Comparison of ENCODE assay signal across 1 cellular context in the genomic region with DNA sequence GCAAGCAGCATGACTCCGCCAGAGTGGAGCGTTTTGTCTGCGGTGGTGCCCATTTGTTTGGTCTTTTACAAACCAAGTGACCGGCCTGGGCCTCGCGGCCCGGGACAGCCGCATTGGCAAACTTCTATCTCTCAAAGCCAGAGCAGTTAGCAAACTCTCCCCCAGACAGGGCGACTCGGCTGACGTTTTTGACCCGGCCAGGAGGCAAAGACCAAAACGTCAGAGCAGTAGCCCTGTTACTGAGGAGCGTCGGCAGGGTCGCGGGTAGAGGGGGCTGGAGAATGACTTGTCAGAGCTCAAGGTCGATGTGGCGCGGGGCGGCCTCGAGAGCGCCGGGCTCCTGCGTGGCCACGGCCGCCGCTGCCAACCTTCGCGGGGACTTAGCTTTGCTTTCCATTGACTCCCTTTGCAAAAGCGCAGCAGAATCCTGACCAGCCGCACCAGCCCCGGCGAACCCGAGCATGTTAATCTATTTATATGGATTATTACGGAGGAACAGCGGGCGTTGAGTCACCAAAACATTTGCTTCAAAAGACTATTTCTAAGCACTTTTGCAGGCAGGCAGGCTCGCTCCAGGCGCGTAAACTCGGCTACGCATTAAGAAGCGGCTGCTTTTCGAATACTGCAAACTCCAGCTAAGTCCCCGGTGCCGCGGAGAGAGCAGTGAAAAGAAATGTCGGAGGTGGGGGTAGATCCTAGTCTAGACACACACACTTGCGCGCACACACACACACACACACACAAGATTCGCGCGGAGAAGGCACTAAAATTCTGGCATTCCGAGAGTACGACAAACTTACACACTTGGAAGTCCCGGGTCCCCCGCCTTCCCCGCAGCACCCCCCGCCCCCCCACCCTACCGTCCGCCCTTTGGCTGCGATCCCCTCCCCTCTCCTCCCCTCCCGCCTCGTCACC.
TF ChIP-seq lines count a peak whose summit lies in the region.

No MANE protein-coding gene starts in this region.

TF ChIP-seq in A549, 52 proteins besides CTCF, POLR2A, EP300 and RAD21 (continued from another document):
- TF ChIP-seq, protein P1, sequence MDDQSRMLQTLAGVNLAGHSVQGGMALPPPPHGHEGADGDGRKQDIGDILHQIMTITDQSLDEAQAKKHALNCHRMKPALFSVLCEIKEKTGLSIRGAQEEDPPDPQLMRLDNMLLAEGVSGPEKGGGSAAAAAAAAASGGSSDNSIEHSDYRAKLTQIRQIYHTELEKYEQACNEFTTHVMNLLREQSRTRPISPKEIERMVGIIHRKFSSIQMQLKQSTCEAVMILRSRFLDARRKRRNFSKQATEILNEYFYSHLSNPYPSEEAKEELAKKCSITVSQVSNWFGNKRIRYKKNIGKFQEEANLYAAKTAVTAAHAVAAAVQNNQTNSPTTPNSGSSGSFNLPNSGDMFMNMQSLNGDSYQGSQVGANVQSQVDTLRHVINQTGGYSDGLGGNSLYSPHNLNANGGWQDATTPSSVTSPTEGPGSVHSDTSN (IDR thresholded peaks at IDR 0.05) = no peak
- TF ChIP-seq FOSL2 (IDR thresholded peaks at IDR 0.05) (no peak), FOSL2 (CRISPR knock-in tag; IDR thresholded peaks at IDR 0.05) (0 out of 2 replicates have a peak, but pooled peaks have one; percentile 23), RARB (CRISPR knock-in tag; IDR thresholded peaks at IDR 0.05) (no peak), SMC3 (IDR thresholded peaks at IDR 0.05) (0 out of 3 replicates have a peak, but pooled peaks have one; percentile 6)
- TF ChIP-seq, protein P2, sequence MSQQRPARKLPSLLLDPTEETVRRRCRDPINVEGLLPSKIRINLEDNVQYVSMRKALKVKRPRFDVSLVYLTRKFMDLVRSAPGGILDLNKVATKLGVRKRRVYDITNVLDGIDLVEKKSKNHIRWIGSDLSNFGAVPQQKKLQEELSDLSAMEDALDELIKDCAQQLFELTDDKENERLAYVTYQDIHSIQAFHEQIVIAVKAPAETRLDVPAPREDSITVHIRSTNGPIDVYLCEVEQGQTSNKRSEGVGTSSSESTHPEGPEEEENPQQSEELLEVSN (IDR thresholded peaks at IDR 0.05; ENCODE audit: borderline replicate concordance, low read depth) = peak; percentile 69; the same call in 1 of the 2 replicates
